Comparison of ENCODE assay signal across 12 cellular contexts in the genomic region with DNA sequence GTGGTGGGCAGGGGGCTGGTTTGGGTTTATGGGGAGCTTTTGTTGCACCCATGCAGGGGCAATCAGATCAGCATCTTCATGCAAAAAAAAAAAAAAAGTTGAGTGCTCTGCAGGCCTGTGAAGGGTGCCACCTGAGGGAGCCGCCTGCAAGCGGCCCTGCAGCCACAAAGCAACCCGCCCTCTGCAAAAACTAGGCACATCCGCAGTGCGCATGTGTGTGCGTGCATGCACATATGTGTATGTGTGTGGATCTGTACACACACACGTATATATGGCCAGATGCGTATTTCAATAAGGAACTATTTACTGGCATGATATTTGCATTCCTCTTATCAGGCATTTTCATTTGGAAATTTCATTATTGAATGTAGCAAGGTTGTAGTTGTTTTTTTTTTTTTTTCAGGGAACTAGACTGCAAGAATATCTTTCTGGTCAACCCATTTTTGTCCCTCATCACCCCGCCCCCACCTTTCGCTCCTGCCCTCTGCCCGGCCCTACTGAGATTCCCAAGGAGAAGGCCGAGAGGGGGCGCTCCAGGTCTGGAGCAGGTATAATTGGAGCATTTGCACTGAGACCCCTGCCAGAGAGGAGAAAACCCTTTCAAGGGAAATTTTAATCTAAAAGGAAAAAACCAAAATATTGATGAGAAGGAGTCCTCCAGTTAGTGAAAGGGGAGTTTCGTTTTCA. TPM values are rescaled to one million over a fixed set of nuclear protein-coding genes. Genes with fewer than 3 reads are reported as not detected.
DNase-seq lines count a peak whose midpoint lies in the region; TF ChIP-seq lines count a peak whose summit lies in the region.
"Had no signal": no experiment of that assay in that cellular context is flagged by ENCODE, and none has a peak within 500 bp of the region (broad histone marks: within the 10 kb centered on the region; RNA-seq: fewer than 3 reads in every experiment).

No MANE protein-coding gene starts in this region.

- no peak overlapping the region for H3K4me3 Mint-ChIP-seq in activated naive CD4-positive, alpha-beta T cell treated with anti-CD3 and anti-CD28 coated beads, Interleukin-2, amount 10 ng/mL, durations not matched to agents 7 days and 5 days
- no peak overlapping the region for H3K4me3 Mint-ChIP-seq in progenitor cell of endocrine pancreas (ENCODE audit: low read depth)

- CTCF ChIA-PET in activated naive CD4-positive, alpha-beta T cell treated with anti-CD3 and anti-CD28 coated beads, Interleukin-2, amount 10 ng/mL, durations not matched to agents 7 days and 5 days (lab: Charles Lee) = no interaction called here

- peak; percentile 41 for DNase-seq in activated naive CD4-positive, alpha-beta T cell treated with anti-CD3 and anti-CD28 coated beads, Interleukin-2, amount 10 ng/mL, durations not matched to agents 7 days and 5 days
- DNase-seq in activated naive CD4-positive, alpha-beta T cell (lab: John Stamatoyannopoulos, UW) = no peak
- DNase-seq in HuH-7.5 (ENCODE audit: low spot score) (peak; percentile 51), astrocyte of the cerebellum (ENCODE audit: low read depth) (no peak), progenitor cell of endocrine pancreas (ENCODE audit: low spot score, unreplicated experiment) (no peak), NCI-H524 (lab: John Stamatoyannopoulos, UW) (no peak), coronary artery (ENCODE audit: low spot score) (no peak)
- DNase-seq in activated CD4-positive, alpha-beta T cell treated with anti-CD3 and anti-CD28 coated beads for 1 hour = no peak
- DNase-seq: NCI-H187 treated with DMSO at 0.1 percent for 48 hours, SW 1271, uterus had no signal

- H3K27me3 Mint-ChIP-seq in activated naive CD4-positive, alpha-beta T cell treated with anti-CD3 and anti-CD28 coated beads, Interleukin-2, amount 10 ng/mL, durations not matched to agents 7 days and 5 days = no peaks in the 10 kb centered on the region
- H3K27me3 Mint-ChIP-seq in progenitor cell of endocrine pancreas = peaks cover 10% of the 10 kb centered on the region
- H3K27me3 Mint-ChIP-seq: naive thymus-derived CD4-positive, alpha-beta T cell had no signal

- peaks cover 29% of the 10 kb centered on the region for H3K4me1 Mint-ChIP-seq in activated naive CD4-positive, alpha-beta T cell treated with anti-CD3 and anti-CD28 coated beads, Interleukin-2, amount 10 ng/mL, durations not matched to agents 7 days and 5 days
- peaks cover 3% of the 10 kb centered on the region for H3K4me1 Mint-ChIP-seq in progenitor cell of endocrine pancreas (ENCODE audit: low read depth)

- no peak overlapping the region for H3K27ac ChIP-seq in coronary artery
- H3K27ac ChIP-seq: uterus had no signal

- H3K36me3 Mint-ChIP-seq in activated naive CD4-positive, alpha-beta T cell treated with anti-CD3 and anti-CD28 coated beads, Interleukin-2, amount 10 ng/mL, durations not matched to agents 7 days and 5 days = peaks cover 4% of the 10 kb centered on the region
- H3K36me3 Mint-ChIP-seq in progenitor cell of endocrine pancreas (ENCODE audit: insufficient read depth) = no peaks in the 10 kb centered on the region

- in situ Hi-C loops in astrocyte of the cerebellum (cut with HindIII; ENCODE audit: low sequenced_read_pairs) = no loop called here

- no peak overlapping the region for H3K27ac Mint-ChIP-seq in activated naive CD4-positive, alpha-beta T cell treated with anti-CD3 and anti-CD28 coated beads, Interleukin-2, amount 10 ng/mL, durations not matched to agents 7 days and 5 days
- no peak overlapping the region for H3K27ac Mint-ChIP-seq in progenitor cell of endocrine pancreas

- no peak overlapping the region for H3K4me3 ChIP-seq in astrocyte of the cerebellum (ENCODE audit: low read depth, low read length)
- H3K4me3 ChIP-seq in coronary artery = no peak overlapping the region
- H3K4me3 ChIP-seq: uterus had no signal

- H3K9me3 Mint-ChIP-seq in activated naive CD4-positive, alpha-beta T cell treated with anti-CD3 and anti-CD28 coated beads, Interleukin-2, amount 10 ng/mL, durations not matched to agents 7 days and 5 days = no peaks in the 10 kb centered on the region
- H3K9me3 Mint-ChIP-seq in progenitor cell of endocrine pancreas (ENCODE audit: low read depth) = peaks cover 11% of the 10 kb centered on the region
- H3K9me3 Mint-ChIP-seq: naive thymus-derived CD4-positive, alpha-beta T cell had no signal

- TF ChIP-seq CTCF in astrocyte of the cerebellum (IDR thresholded peaks at IDR 0.05; ENCODE audit: low read depth, low read length, missing control alignments) (peak; percentile 12), progenitor cell of endocrine pancreas (IDR thresholded peaks at IDR 0.05; ENCODE audit: unreplicated experiment) (peak; percentile 25), coronary artery (IDR thresholded peaks at IDR 0.05) (no peak)

RNA-seq across cellular contexts. Expression of gene CCNQ, which starts 18.1 kb away (rescaled TPM):
- total RNA-seq in progenitor cell of endocrine pancreas = 19.1 and 19.2 TPM in 2 replicates

Comparison
In these comparisons a context has a peak if more than half of its experiments do, and no peak if none do; other contexts are left out.
1. DNase-seq: peak in activated naive CD4-positive, alpha-beta T cell treated with anti-CD3 and anti-CD28 coated beads, Interleukin-2, amount 10 ng/mL, durations not matched to agents 7 days and 5 days (single experiment) and HuH-7.5 (single experiment); none in activated naive CD4-positive, alpha-beta T cell (0 of 4), astrocyte of the cerebellum (single experiment), progenitor cell of endocrine pancreas (single experiment), NCI-H524 (0 of 2), coronary artery (single experiment) and activated CD4-positive, alpha-beta T cell treated with anti-CD3 and anti-CD28 coated beads for 1 hour (single experiment).